ENCODE assay signal across 11 cellular contexts in genomic region chr3:142931222-142931621, GRCh38. TPM values are rescaled to one million over a fixed set of nuclear protein-coding genes. Genes with fewer than 3 reads are reported as not detected.
DNase-seq lines count a peak whose midpoint lies in the region; ATAC-seq and TF ChIP-seq lines count a peak whose summit lies in the region.
"Had no signal": no experiment of that assay in that cellular context is flagged by ENCODE, and none has a peak within 500 bp of the region (broad histone marks: within the 10 kb centered on the region; RNA-seq: fewer than 3 reads in every experiment).

No MANE protein-coding gene starts in this region.

- H3K27me3 ChIP-seq in neural progenitor cell (no peaks in the 10 kb centered on the region), psoas muscle (ENCODE audit: insufficient read depth in 3 of 3, low read length in 2 of 3) (peaks cover 0 to 4% (median 0%) of the 10 kb centered on the region in 3 donors), right atrium auricular region (no peaks in the 10 kb centered on the region)
- H3K27me3 ChIP-seq: BLaER1, neutrophil had no signal

- H4K20me1 ChIP-seq in neural progenitor cell (ENCODE audit: low read depth) = no peaks in the 10 kb centered on the region
- H4K20me1 ChIP-seq: BLaER1 had no signal

- no peaks in the 10 kb centered on the region for H3K36me3 ChIP-seq in neural progenitor cell
- no peaks in the 10 kb centered on the region for H3K36me3 ChIP-seq in psoas muscle (ENCODE audit: insufficient read depth in 1 of 2, low read depth in 1 of 2)
- H3K36me3 ChIP-seq in right atrium auricular region = no peaks in the 10 kb centered on the region
- H3K36me3 ChIP-seq: BLaER1, neutrophil had no signal

- intact Hi-C loops in psoas muscle (cut with DNase I) = loop anchor here in 1 of 2 donors (5.0 kb wide), 1 partner anchor 61 kb away; no protein-coding TSS in a partner anchor

- H3K4me1 ChIP-seq in neural progenitor cell (no peaks in the 10 kb centered on the region), psoas muscle (no peaks in the 10 kb centered on the region), right atrium auricular region (no peaks in the 10 kb centered on the region)
- H3K4me1 ChIP-seq: BLaER1 had no signal

- no peak for TF ChIP-seq CTCF in neural progenitor cell (IDR thresholded peaks at IDR 0.05)
- TF ChIP-seq CTCF in psoas muscle (IDR thresholded peaks at IDR 0.05) = no peak
- no peak for TF ChIP-seq CTCF in right atrium auricular region (IDR thresholded peaks at IDR 0.05)

- WGBS in psoas muscle, 3 donors = 50 to 78% (median 63%) methylated on average over 6 of the region's 6 CpGs

- in situ Hi-C loops in SK-MEL-5 (cut with HindIII; ENCODE audit: low pct_unique_long_range_greater_than_20kb, low sequenced_read_pairs) = no loop called here

- no peaks in the 10 kb centered on the region for H3F3A ChIP-seq in neural progenitor cell (ENCODE audit: low read depth)

- no peaks in the 10 kb centered on the region for H3K9me3 ChIP-seq in neural progenitor cell (ENCODE audit: low read depth)
- no peaks in the 10 kb centered on the region for H3K9me3 ChIP-seq in psoas muscle
- no peaks in the 10 kb centered on the region for H3K9me3 ChIP-seq in right atrium auricular region
- H3K9me3 ChIP-seq: BLaER1, neutrophil had no signal

- H3K4me3 ChIP-seq in neural progenitor cell (no peak overlapping the region), psoas muscle (no peak overlapping the region), right atrium auricular region (no peak overlapping the region)
- H3K4me3 ChIP-seq: BLaER1 had no signal

- H3K79me2 ChIP-seq in neural progenitor cell (ENCODE audit: low read depth) = no peaks in the 10 kb centered on the region

- no peak overlapping the region for H3K4me2 ChIP-seq in neural progenitor cell
- H3K4me2 ChIP-seq: BLaER1 had no signal

- no peak overlapping the region for H3K9ac ChIP-seq in neural progenitor cell
- H3K9ac ChIP-seq: BLaER1 had no signal

- no peak overlapping the region for H3K4me3 Mint-ChIP-seq in neural progenitor cell
- H3K4me3 Mint-ChIP-seq: brain had no signal

- ATAC-seq in activated CD4-positive, CD25-positive, alpha-beta regulatory T cell treated with anti-CD3 and anti-CD28 coated beads, Interleukin-2, amount 50 U/mL, for 24 hours = peak; percentile 65 to 67
- ATAC-seq in HG02852 (IDR thresholded peaks at IDR 0.05; ENCODE audit: unreplicated experiment) = peak; percentile 80
- no peak for ATAC-seq in psoas muscle
- no peak for ATAC-seq in GM21529 (IDR thresholded peaks at IDR 0.05; ENCODE audit: unreplicated experiment)

- no peaks in the 10 kb centered on the region for H3K9me3 Mint-ChIP-seq in neural progenitor cell
- H3K9me3 Mint-ChIP-seq: brain had no signal

- no peak overlapping the region for H3K27ac Mint-ChIP-seq in neural progenitor cell
- H3K27ac Mint-ChIP-seq: brain had no signal

- H3K27me3 Mint-ChIP-seq in neural progenitor cell (ENCODE audit: insufficient read depth, low read depth) = peaks cover 2% of the 10 kb centered on the region
- H3K27me3 Mint-ChIP-seq: brain had no signal

- peak overlapping the region; percentile 18 for H2AFZ ChIP-seq in neural progenitor cell (replicated peaks)

- H3K4me1 Mint-ChIP-seq in neural progenitor cell = no peaks in the 10 kb centered on the region
- H3K4me1 Mint-ChIP-seq: brain had no signal

- H3K27ac ChIP-seq in neural progenitor cell = no peak overlapping the region
- H3K27ac ChIP-seq in psoas muscle = no peak overlapping the region
- no peak overlapping the region for H3K27ac ChIP-seq in right atrium auricular region
- H3K27ac ChIP-seq: BLaER1, neutrophil had no signal

- H3K36me3 Mint-ChIP-seq in neural progenitor cell = no peaks in the 10 kb centered on the region
- H3K36me3 Mint-ChIP-seq: brain had no signal

- no peak for DNase-seq in activated CD4-positive, CD25-positive, alpha-beta regulatory T cell treated with anti-CD3 and anti-CD28 coated beads, Interleukin-2, amount 50 U/mL, for 72 hours
- DNase-seq in SK-MEL-5 (ENCODE audit: low read depth, low spot score) = peak; percentile 36
- no peak for DNase-seq in neural progenitor cell (ENCODE audit: low spot score)
- DNase-seq in psoas muscle = no peak
- no peak for DNase-seq in right atrium auricular region (ENCODE audit: low spot score)

RNA-seq across cellular contexts. Expression of gene PAQR9, which starts 32.3 kb away (rescaled TPM):
- 0.05 and 0.08 TPM in 2 replicates for total RNA-seq in SK-MEL-5 (2014; rRNA removed; shearing (Covaris generic))
- 0.54 and 1.2 TPM in 2 replicates for polyA plus RNA-seq in SK-MEL-5 (2015; cell fraction: cytosol; rRNA removed)
- polyA plus RNA-seq in SK-MEL-5 (2015; cell fraction: nucleus; rRNA removed) = 0.24 and 0.97 TPM in 2 replicates
- total RNA-seq in neural progenitor cell (ENCODE audit: low replicate concordance) (1.7 and 2.2 TPM in 2 replicates), psoas muscle (1 to 10 TPM in 3 of 4 donors, under 1 TPM in 1; 0.53 to 2.6 (median 2.3) TPM), right atrium auricular region (10 to 100 TPM in 1 of 2 donors, 1 to 10 TPM in 1; 5.7 to 23.0 TPM)
- 1 to 10 TPM in 2 of 3 donors, under 1 TPM in 1; 1.00 to 5.8 (median 1.4) TPM for polyA plus RNA-seq in psoas muscle

RNA-seq across cellular contexts. Expression of gene PCOLCE2, which starts 42.3 kb away (rescaled TPM):
- 57.2 and 60.6 TPM in 2 replicates for total RNA-seq in SK-MEL-5 (2014; rRNA removed; shearing (Covaris generic))
- 50.5 and 56.0 TPM in 2 replicates for polyA plus RNA-seq in SK-MEL-5 (2015; cell fraction: cytosol; rRNA removed)
- 31.8 and 34.7 TPM in 2 replicates for polyA plus RNA-seq in SK-MEL-5 (2015; cell fraction: nucleus; rRNA removed)
- total RNA-seq in neural progenitor cell (ENCODE audit: low replicate concordance) = 18.2 and 32.5 TPM in 2 replicates
- 1 to 10 TPM; 1.5 to 8.9 (median 4.0) TPM for total RNA-seq in psoas muscle
- polyA plus RNA-seq in psoas muscle = 1 to 10 TPM; 1.4 to 5.1 (median 3.6) TPM
- 100 to 1,000 TPM in 1 of 2 donors, 10 to 100 TPM in 1; 79.1 to 148 TPM for total RNA-seq in right atrium auricular region

Comparison
In these comparisons a context has a peak if more than half of its experiments do, and no peak if none do; other contexts are left out.
1. ATAC-seq: peak in activated CD4-positive, CD25-positive, alpha-beta regulatory T cell treated with anti-CD3 and anti-CD28 coated beads, Interleukin-2, amount 50 U/mL, for 24 hours (2 of 2) and HG02852 (single experiment); none in psoas muscle (0 of 4) and GM21529 (single experiment).